ENCODE assay signal across 25 cellular contexts in genomic region chr11:68857037-68857586, GRCh38. TPM values are rescaled to one million over a fixed set of nuclear protein-coding genes. Genes with fewer than 3 reads are reported as not detected.
DNase-seq lines count a peak whose midpoint lies in the region; TF ChIP-seq lines count a peak whose summit lies in the region.
"Had no signal": no experiment of that assay in that cellular context is flagged by ENCODE, and none has a peak within 500 bp of the region (broad histone marks: within the 10 kb centered on the region; RNA-seq: fewer than 3 reads in every experiment).

No MANE protein-coding gene starts in this region.

- H3K27me3 ChIP-seq in Caco-2 (replicated peaks; ENCODE audit: control insufficient read depth, insufficient read depth, low read length) (no peaks in the 10 kb centered on the region), hepatocyte (peaks cover 12% of the 10 kb centered on the region), suprapubic skin (peaks cover 15% of the 10 kb centered on the region)
- H3K27me3 ChIP-seq: vagina had no signal

- H3K36me3 ChIP-seq in Caco-2 (ENCODE audit: control insufficient read depth, insufficient read depth, low read length), result no peaks in the 10 kb centered on the region
- H3K36me3 ChIP-seq in hepatocyte (replicated peaks; ENCODE audit: insufficient read depth, low read depth), result no peaks in the 10 kb centered on the region
- no peaks in the 10 kb centered on the region for H3K36me3 ChIP-seq in suprapubic skin
- H3K36me3 ChIP-seq: esophagus squamous epithelium, neural progenitor cell, vagina had no signal

- no TSS peak for BruUV-seq in Caco-2 (replicated peaks; lab: Mats Ljungman, UMichigan)

- no peak overlapping the region for H2AFZ ChIP-seq in hepatocyte
- H2AFZ ChIP-seq: GM23248, neural progenitor cell had no signal

- H3K79me2 ChIP-seq in hepatocyte, result no peaks in the 10 kb centered on the region

- no peak overlapping the region for H3K4me2 ChIP-seq in hepatocyte
- H3K4me2 ChIP-seq: KMS-11, neural progenitor cell had no signal

- peaks cover 13% of the 10 kb centered on the region for H3K4me1 Mint-ChIP-seq in Caco-2 (ENCODE audit: low read depth, unreplicated experiment)

- H3K9me3 ChIP-seq in Caco-2 (0 out of 2 replicates have a peak, but pooled peaks cover 3% of the 10 kb centered on the region), hepatocyte (ENCODE audit: low read depth) (no peaks in the 10 kb centered on the region), suprapubic skin (no peaks in the 10 kb centered on the region)
- H3K9me3 ChIP-seq: esophagus squamous epithelium, vagina had no signal

- peak overlapping the region; percentile 15 for H3K4me3 Mint-ChIP-seq in Caco-2 (ENCODE audit: unreplicated experiment)
- H3K4me3 Mint-ChIP-seq: CD14-positive monocyte had no signal

- TF ChIP-seq POLR2A in suprapubic skin (IDR thresholded peaks at IDR 0.05), result no peak

- POLR2A ChIA-PET in Caco-2 (lab: Charles Lee), result no interaction called here

- WGBS in hepatocyte (ENCODE audit: low lambda C conversion rate, missing lambda C conversion rate), result 75% methylated on average over 8 of the region's 8 CpGs
- 77% methylated on average over 8 of the region's 8 CpGs for WGBS in suprapubic skin

- peak overlapping the region; percentile 77 for H3K27ac Mint-ChIP-seq in Caco-2 (ENCODE audit: unreplicated experiment)
- H3K27ac Mint-ChIP-seq: CD14-positive monocyte, neural progenitor cell had no signal

- DNase-seq in Caco-2, result no peak
- DNase-seq in OCI-M1 (lab: John Stamatoyannopoulos, UW), result peak; percentile 50
- DNase-seq in hepatocyte (ENCODE audit: low spot score), result no peak
- DNase-seq in posterior vena cava (ENCODE audit: low spot score), result peak; percentile 23
- no peak for DNase-seq in activated CD8-positive, alpha-beta memory T cell treated with anti-CD3 and anti-CD28 coated beads, Interleukin-2, amount 50 U/mL, for 4 hours
- no peak for DNase-seq in COLO668 (lab: John Stamatoyannopoulos, UW; ENCODE audit: unreplicated experiment)
- no peak for DNase-seq in suprapubic skin (ENCODE audit: low spot score in 2 of 2)
- DNase-seq in SHP77 (lab: John Stamatoyannopoulos, UW), result no peak
- DNase-seq: activated CD4-positive, alpha-beta T cell treated with anti-CD3 and anti-CD28 coated beads for 1 hour; activated CD8-positive, alpha-beta memory T cell treated with anti-CD3 and anti-CD28 coated beads for 24 hours; activated naive CD4-positive, alpha-beta T cell treated with anti-CD3 and anti-CD28 coated beads, Interleukin-2, amount 50 U/mL, for 16 hours; aorta; central memory CD4-positive, alpha-beta T cell; DMS153; esophagus squamous epithelium; mesendoderm; NCI-H1048; NCI-H1930; NCI-H2227 treated with DMSO at 0.1 percent for 48 hours; stimulated activated CD4-positive, alpha-beta T cell treated with anti-CD3 and anti-CD28 coated beads, Interleukin-12 subunit alpha, Interleukin-12 subunit beta, amount 100 ng/mL, for 4 hours had no signal

- peak overlapping the region; percentile 51 for H3K27ac ChIP-seq in hepatocyte
- H3K27ac ChIP-seq in suprapubic skin, result no peak overlapping the region
- H3K27ac ChIP-seq: GM23248, KMS-11, neural progenitor cell, vagina had no signal

- H3K4me3 ChIP-seq in Caco-2 (ENCODE audit: low read depth, low read length), result no peak overlapping the region
- H3K4me3 ChIP-seq in hepatocyte, result no peak overlapping the region
- H3K4me3 ChIP-seq in suprapubic skin, result no peak overlapping the region
- H3K4me3 ChIP-seq: esophagus squamous epithelium, GM23248, neural progenitor cell, vagina had no signal

- H3K27me3 Mint-ChIP-seq in Caco-2 (ENCODE audit: insufficient read depth, unreplicated experiment), result no peaks in the 10 kb centered on the region

- intact Hi-C loops in Caco-2 (cut with micrococcal nuclease; ENCODE audit: unreplicated experiment), result loop anchor here (1.0 to 5.0 kb wide), 2 partner anchors 18 to 225 kb away; no protein-coding TSS in a partner anchor
- intact Hi-C loops in posterior vena cava (cut with DNase I), result no loop called here

- H3K9me2 ChIP-seq in hepatocyte (replicated peaks; ENCODE audit: insufficient read depth), result no peaks in the 10 kb centered on the region

- H3K4me1 ChIP-seq in Caco-2, result peaks cover 20% of the 10 kb centered on the region
- peaks cover 14% of the 10 kb centered on the region for H3K4me1 ChIP-seq in hepatocyte (ENCODE audit: insufficient read depth)
- peaks cover 19% of the 10 kb centered on the region for H3K4me1 ChIP-seq in suprapubic skin
- H3K4me1 ChIP-seq: neural progenitor cell had no signal

- no peaks in the 10 kb centered on the region for H3K9me3 Mint-ChIP-seq in Caco-2 (ENCODE audit: unreplicated experiment)

- peaks cover 6% of the 10 kb centered on the region for H3K36me3 Mint-ChIP-seq in Caco-2 (ENCODE audit: insufficient read depth, unreplicated experiment)
- H3K36me3 Mint-ChIP-seq: CD14-positive monocyte, neural progenitor cell had no signal

- no peak for TF ChIP-seq CTCF in Caco-2 (IDR thresholded peaks at IDR 0.05; ENCODE audit: insufficient read depth in 1 of 2, low read depth in 1 of 2, low read length in 1 of 2, severe bottlenecking in 1 of 2, unreplicated experiment in 1 of 2)
- no peak for TF ChIP-seq CTCF in hepatocyte (IDR thresholded peaks at IDR 0.05; ENCODE audit: poor library complexity)
- TF ChIP-seq CTCF in suprapubic skin (IDR thresholded peaks at IDR 0.05), result no peak

- no peak for TF ChIP-seq EP300 in suprapubic skin (IDR thresholded peaks at IDR 0.05)

- CTCF ChIA-PET in Caco-2 (lab: Charles Lee), result no interaction called here

- no peaks in the 10 kb centered on the region for H4K20me1 ChIP-seq in hepatocyte (ENCODE audit: insufficient read depth, poor library complexity, severe bottlenecking)

RNA-seq across cellular contexts. Expression of gene CPT1A, which starts 15.4 kb away (rescaled TPM):
- total RNA-seq in Caco-2 (2022) (5.7 and 6.3 TPM in 2 replicates), hepatocyte (16.2 and 24.8 TPM in 2 replicates), posterior vena cava (100 to 1,000 TPM in 1 of 2 donors, 10 to 100 TPM in 1; 62.3 to 127 TPM), suprapubic skin (100 to 1,000 TPM in 1 of 4 donors, 10 to 100 TPM in 3; 18.5 to 125 (median 38.3) TPM)
- 4.4 and 8.3 TPM in 2 replicates for polyA plus RNA-seq in hepatocyte

RNA-seq across cellular contexts. Expression of gene MRPL21, which starts 46.5 kb away (rescaled TPM):
- 179 and 195 TPM in 2 replicates for total RNA-seq in Caco-2 (2022)
- 28.8 and 34.9 TPM in 2 replicates for total RNA-seq in hepatocyte
- 86.2 and 95.2 TPM in 2 replicates for polyA plus RNA-seq in hepatocyte
- total RNA-seq in posterior vena cava, result 10 to 100 TPM; 44.9 to 47.5 TPM
- 10 to 100 TPM; 28.6 to 43.8 (median 35.0) TPM for total RNA-seq in suprapubic skin

RNA-seq across cellular contexts. Expression of gene IGHMBP2, which starts 46.6 kb away (rescaled TPM):
- 49.1 and 55.5 TPM in 2 replicates for total RNA-seq in Caco-2 (2022)
- total RNA-seq in hepatocyte, result 7.7 and 12.4 TPM in 2 replicates
- 13.5 and 19.9 TPM in 2 replicates for polyA plus RNA-seq in hepatocyte
- total RNA-seq in posterior vena cava, result 10 to 100 TPM; 18.3 to 18.4 TPM
- 10 to 100 TPM; 22.9 to 55.0 (median 30.3) TPM for total RNA-seq in suprapubic skin

Comparison
In these comparisons a context has a peak if more than half of its experiments do, and no peak if none do; other contexts are left out.
1. DNase-seq: peak in OCI-M1 (single experiment) and posterior vena cava (single experiment); none in Caco-2 (0 of 2), hepatocyte (single experiment), activated CD8-positive, alpha-beta memory T cell treated with anti-CD3 and anti-CD28 coated beads, Interleukin-2, amount 50 U/mL, for 4 hours (single experiment), COLO668 (single experiment), suprapubic skin (0 of 2) and SHP77 (0 of 2).